25 cellular contexts compared by ENCODE assay signal in genomic region chr9:13479071-13479470, GRCh38.
"Had no signal": no experiment of that assay in that cellular context is flagged by ENCODE, and none has a peak within 500 bp of the region (broad histone marks: within the 10 kb centered on the region; RNA-seq: fewer than 3 reads in every experiment).

No MANE protein-coding gene starts in this region.

- H3K9me3 ChIP-seq: neutrophil, vagina had no signal

- H3K27ac Mint-ChIP-seq: naive thymus-derived CD8-positive, alpha-beta T cell; nephron progenitor cell; neural progenitor cell; stimulated activated memory B cell treated with anti-CD40 and anti-IgM and Interleukin-4, amounts not matched to agents 10 μg/mL and 1 μg/mL and 100 μg/mL, for 72 hours; stimulated activated naive CD8-positive, alpha-beta T cell treated with anti-CD3 and anti-CD28 coated beads, Interleukin-15, amount 100 ng/mL, for 72 hours had no signal

- H3K9ac ChIP-seq: neural progenitor cell, parathyroid adenoma had no signal

- DNase-seq: hippocampal formation; left colon; left lung; lower lobe of right lung; naive thymus-derived CD8-positive, alpha-beta T cell; nephron progenitor cell; occipital lobe; psoas muscle; right lobe of liver; stimulated activated CD4-positive, alpha-beta T cell treated with anti-CD3 and anti-CD28 coated beads, Interleukin-1b, Interleukin-23, amount 100 ng/mL, for 48 hours; stimulated activated CD4-positive, alpha-beta T cell treated with anti-CD3 and anti-CD28 coated beads, Interleukin-2, amount 100 ng/mL, for 48 hours; stimulated activated CD4-positive, alpha-beta T cell treated with anti-CD3 and anti-CD28 coated beads, Interleukin-4, amount 100 ng/mL, for 4 hours; stimulated activated CD8-positive, alpha-beta memory T cell treated with anti-CD3 and anti-CD28 coated beads, Interleukin-4, amount 100 ng/mL, for 48 hours; stimulated activated naive CD4-positive, alpha-beta T cell treated with Interleukin-2 at 50 U/mL for 16 hours; stimulated activated naive CD8-positive, alpha-beta T cell treated with anti-CD3 and anti-CD28 coated beads, Interleukin-15, amount 100 ng/mL, for 72 hours; substantia nigra; upper lobe of left lung had no signal

- H3K27me3 Mint-ChIP-seq: naive thymus-derived CD8-positive, alpha-beta T cell; stimulated activated memory B cell treated with anti-CD40 and anti-IgM and Interleukin-4, amounts not matched to agents 10 μg/mL and 1 μg/mL and 100 μg/mL, for 72 hours; stimulated activated naive CD8-positive, alpha-beta T cell treated with anti-CD3 and anti-CD28 coated beads, Interleukin-15, amount 100 ng/mL, for 72 hours had no signal

- H3K4me1 Mint-ChIP-seq: naive thymus-derived CD8-positive, alpha-beta T cell; stimulated activated memory B cell treated with anti-CD40 and anti-IgM and Interleukin-4, amounts not matched to agents 10 μg/mL and 1 μg/mL and 100 μg/mL, for 72 hours; stimulated activated naive CD8-positive, alpha-beta T cell treated with anti-CD3 and anti-CD28 coated beads, Interleukin-15, amount 100 ng/mL, for 72 hours had no signal

- H3K27me3 ChIP-seq: left lung, neural progenitor cell, neutrophil, right atrium auricular region, right lobe of liver, tibial nerve, upper lobe of left lung, vagina had no signal

- H3K36me3 Mint-ChIP-seq: neural progenitor cell; stimulated activated memory B cell treated with anti-CD40 and anti-IgM and Interleukin-4, amounts not matched to agents 10 μg/mL and 1 μg/mL and 100 μg/mL, for 72 hours had no signal

- ATAC-seq: left colon; lower lobe of right lung; naive thymus-derived CD8-positive, alpha-beta T cell; right lobe of liver; stimulated activated memory B cell treated with anti-CD40 and anti-IgM and Interleukin-4, amounts not matched to agents 10 μg/mL and 1 μg/mL and 100 μg/mL, for 72 hours; stimulated activated naive CD8-positive, alpha-beta T cell treated with anti-CD3 and anti-CD28 coated beads, Interleukin-15, amount 100 ng/mL, for 72 hours had no signal

- H3K4me1 ChIP-seq: left lung, lower lobe of right lung, neural progenitor cell, parathyroid adenoma, right atrium auricular region, right lobe of liver, upper lobe of left lung, vagina had no signal

- H3K4me3 ChIP-seq: left lung, lower lobe of right lung, neural progenitor cell, psoas muscle, right atrium auricular region, right lobe of liver, smooth muscle cell, tibial nerve, upper lobe of left lung, vagina had no signal

- H3K4me3 Mint-ChIP-seq: naive thymus-derived CD8-positive, alpha-beta T cell; nephron progenitor cell; neural progenitor cell; stimulated activated memory B cell treated with anti-CD40 and anti-IgM and Interleukin-4, amounts not matched to agents 10 μg/mL and 1 μg/mL and 100 μg/mL, for 72 hours; stimulated activated naive CD8-positive, alpha-beta T cell treated with anti-CD3 and anti-CD28 coated beads, Interleukin-15, amount 100 ng/mL, for 72 hours had no signal

- H2AFZ ChIP-seq: neural progenitor cell, parathyroid adenoma had no signal

- H3K36me3 ChIP-seq: left lung, lower lobe of right lung, neural progenitor cell, neutrophil, right atrium auricular region, right lobe of liver, tibial nerve, upper lobe of left lung, vagina had no signal

- H3K79me2 ChIP-seq: parathyroid adenoma had no signal

- H3K4me2 ChIP-seq: neural progenitor cell, smooth muscle cell had no signal

- H3K27ac ChIP-seq: left lung, lower lobe of right lung, neural progenitor cell, neutrophil, parathyroid adenoma, psoas muscle, right atrium auricular region, right lobe of liver, upper lobe of left lung, vagina had no signal
